In genomic region chr3:144162042-144162441, GRCh38 we compare ENCODE assay signal across 1 cellular context.
TF ChIP-seq lines count a peak whose summit lies in the region.

No MANE protein-coding gene starts in this region.

TF ChIP-seq in HepG2, 621 proteins besides CTCF, POLR2A, EP300 and RAD21 (continued from another document and continues in another):
- TF ChIP-seq ZNF576 (CRISPR knock-in tag; IDR thresholded peaks at IDR 0.05): no peak
- no peak for TF ChIP-seq ATF1 (CRISPR knock-in tag; IDR thresholded peaks at IDR 0.05)
- TF ChIP-seq FOSL1 (CRISPR knock-in tag; IDR thresholded peaks at IDR 0.05; ENCODE audit: borderline replicate concordance): no peak
- TF ChIP-seq MTERF4 (CRISPR knock-in tag; IDR thresholded peaks at IDR 0.05): no peak
- no peak for TF ChIP-seq ZNF605 (CRISPR knock-in tag; IDR thresholded peaks at IDR 0.05)
- no peak for TF ChIP-seq THAP7 (CRISPR knock-in tag; IDR thresholded peaks at IDR 0.05)
- TF ChIP-seq NCOR1 (IDR thresholded peaks at IDR 0.05; ENCODE audit: borderline replicate concordance, low read length): peak; percentile 30; the same call in 1 of the 2 replicates
- no peak for TF ChIP-seq IKZF1 (IDR thresholded peaks at IDR 0.05)
- no peak for TF ChIP-seq AKAP8 (CRISPR knock-in tag; IDR thresholded peaks at IDR 0.05)
- TF ChIP-seq TEAD2 (CRISPR knock-in tag; IDR thresholded peaks at IDR 0.05): no peak
- TF ChIP-seq KAT8 (CRISPR knock-in tag; IDR thresholded peaks at IDR 0.05): 0 out of 2 replicates have a peak, but pooled peaks have one; percentile 35
- no peak for TF ChIP-seq ZNF451 (CRISPR knock-in tag; IDR thresholded peaks at IDR 0.05)
- TF ChIP-seq ZNF3 (CRISPR knock-in tag; IDR thresholded peaks at IDR 0.05): no peak
- TF ChIP-seq TCF7L2 (IDR thresholded peaks at IDR 0.05; ENCODE audit: low read depth, low read length): no peak
- TF ChIP-seq ZNF318 (CRISPR knock-in tag; IDR thresholded peaks at IDR 0.05): no peak
- no peak for TF ChIP-seq LBX2 (CRISPR knock-in tag; IDR thresholded peaks at IDR 0.05; ENCODE audit: borderline replicate concordance)
- TF ChIP-seq ZNF749 (CRISPR knock-in tag; IDR thresholded peaks at IDR 0.05; ENCODE audit: borderline replicate concordance): no peak
- no peak for TF ChIP-seq GABPB1 (CRISPR knock-in tag; IDR thresholded peaks at IDR 0.05)
- no peak for TF ChIP-seq MLXIP (CRISPR knock-in tag; IDR thresholded peaks at IDR 0.05; ENCODE audit: borderline replicate concordance)
- no peak for TF ChIP-seq ZNF879 (CRISPR knock-in tag; IDR thresholded peaks at IDR 0.05)
- peak; percentile 93 for TF ChIP-seq HMG20A (CRISPR knock-in tag; IDR thresholded peaks at IDR 0.05; ENCODE audit: borderline replicate concordance)
- no peak for TF ChIP-seq THAP8 (CRISPR knock-in tag; IDR thresholded peaks at IDR 0.05; ENCODE audit: borderline replicate concordance)
- TF ChIP-seq ZNF414 (CRISPR knock-in tag; IDR thresholded peaks at IDR 0.05): no peak
- no peak; the same call in 1 of the 2 replicates for TF ChIP-seq IRF2 (CRISPR knock-in tag; IDR thresholded peaks at IDR 0.05)
- no peak for TF ChIP-seq ZBTB4 (CRISPR knock-in tag; IDR thresholded peaks at IDR 0.05; ENCODE audit: borderline replicate concordance)
- peak; percentile 45; the same call in 1 of the 2 replicates for TF ChIP-seq ZNF646 (CRISPR knock-in tag; IDR thresholded peaks at IDR 0.05)
- no peak for TF ChIP-seq MAFG (CRISPR knock-in tag; IDR thresholded peaks at IDR 0.05)
- no peak for TF ChIP-seq ZNF225 (CRISPR knock-in tag; IDR thresholded peaks at IDR 0.05)
